8 cellular contexts compared by ENCODE assay signal in the genomic region with DNA sequence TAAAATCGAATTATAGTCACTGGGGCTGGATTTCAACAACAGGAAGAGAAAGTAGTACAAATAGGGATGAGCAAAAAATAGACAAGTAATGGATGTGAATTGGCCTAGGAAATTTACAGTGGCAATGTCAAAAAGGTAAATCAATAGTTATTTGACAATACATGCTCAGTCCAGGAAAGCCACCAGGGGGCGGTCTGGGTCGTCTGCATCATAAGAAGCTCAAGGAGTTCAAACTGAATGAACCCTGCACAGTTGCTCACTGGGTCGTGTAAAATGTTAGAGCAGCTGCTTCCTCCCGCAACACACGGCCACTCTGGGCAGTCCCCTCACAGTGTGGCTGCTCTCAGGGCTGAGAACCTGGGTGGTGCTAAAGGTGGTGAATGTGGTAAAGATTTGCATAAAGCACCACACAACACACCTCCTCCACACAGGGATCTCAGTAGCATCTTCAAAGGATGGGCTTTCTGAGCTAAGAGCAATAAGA.
DNase-seq lines count a peak whose midpoint lies in the region; ATAC-seq and TF ChIP-seq lines count a peak whose summit lies in the region.

No MANE protein-coding gene starts in this region.

- TF ChIP-seq CTCF in DOHH2 (IDR thresholded peaks at IDR 0.05; ENCODE audit: low read depth, low read length, poor library complexity, severe bottlenecking): peak; percentile 91
- peak; percentile 64 for TF ChIP-seq CTCF in RWPE1 (conservative IDR thresholded peaks at IDR 0.05; ENCODE audit: low read depth)
- peak; percentile 97 for TF ChIP-seq CTCF in retinal pigment epithelial cell (conservative IDR thresholded peaks at IDR 0.05; ENCODE audit: low read depth, low read length)

- intact Hi-C loops in Right ventricle myocardium superior (cut with DNase I): no loop called here

- peaks cover 74% of the 10 kb centered on the region for H3K4me1 ChIP-seq in DOHH2 (ENCODE audit: control insufficient read depth, low read length)

- peak; percentile 94 for ATAC-seq in GM21515 (IDR thresholded peaks at IDR 0.05; ENCODE audit: unreplicated experiment)
- ATAC-seq in Right ventricle myocardium superior (ENCODE audit: poor library complexity): peak; percentile 46
- ATAC-seq in HG02571 (IDR thresholded peaks at IDR 0.05; ENCODE audit: unreplicated experiment): no peak

- POLR2A ChIA-PET in RWPE1 (lab: Yijun Ruan, JAX; ENCODE audit: low non-redundant PET): no interaction called here

- no peaks in the 10 kb centered on the region for H3K9me3 ChIP-seq in DOHH2 (ENCODE audit: control insufficient read depth, insufficient read depth, low read length)

- H3K27me3 ChIP-seq in DOHH2 (ENCODE audit: control insufficient read depth, low read length): no peaks in the 10 kb centered on the region

- no peaks in the 10 kb centered on the region for H3K9me2 ChIP-seq in DOHH2 (replicated peaks; ENCODE audit: control insufficient read depth, low read length)

- CTCF ChIA-PET in RWPE1 (lab: Yijun Ruan, JAX): interaction anchor here (0.6 to 1.0 kb wide), 5 partner anchors 9 to 426 kb away, joined by 3 to 5 read pairs (median 4); no protein-coding TSS in a partner anchor

- H3F3A ChIP-seq in DOHH2 (ENCODE audit: control insufficient read depth, insufficient read depth): peaks cover 3% of the 10 kb centered on the region

- no peaks in the 10 kb centered on the region for H3K79me2 ChIP-seq in DOHH2 (ENCODE audit: control insufficient read depth, low read length)

- H3K27ac ChIP-seq in DOHH2 (ENCODE audit: low read depth, low read length) (peak overlapping the region; percentile 66), RWPE1 (no peak overlapping the region)

- H3K36me3 ChIP-seq in DOHH2 (ENCODE audit: control insufficient read depth, low read length): no peaks in the 10 kb centered on the region

- DNase-seq in HT1080 (ENCODE audit: low read depth) (peak; percentile 4), RWPE1 (ENCODE audit: low spot score) (peak; percentile 8), Right ventricle myocardium superior (peak; percentile 73), retinal pigment epithelial cell (ENCODE audit: low read depth) (no peak)
- DNase-seq in activated effector memory CD4-positive, alpha-beta T cell treated with Interleukin-2 at 50 U/mL for 16 hours: peak; percentile 20

- H4K20me1 ChIP-seq in DOHH2 (ENCODE audit: control insufficient read depth, insufficient read depth, low read depth, low read length): no peaks in the 10 kb centered on the region

- peak overlapping the region; percentile 64 for H3K4me2 ChIP-seq in DOHH2 (ENCODE audit: low read length)

- H3K4me3 ChIP-seq in DOHH2 (ENCODE audit: low read length) (peak overlapping the region; percentile 44), retinal pigment epithelial cell (ENCODE audit: low read length) (no peak overlapping the region)
